In the genomic region with DNA sequence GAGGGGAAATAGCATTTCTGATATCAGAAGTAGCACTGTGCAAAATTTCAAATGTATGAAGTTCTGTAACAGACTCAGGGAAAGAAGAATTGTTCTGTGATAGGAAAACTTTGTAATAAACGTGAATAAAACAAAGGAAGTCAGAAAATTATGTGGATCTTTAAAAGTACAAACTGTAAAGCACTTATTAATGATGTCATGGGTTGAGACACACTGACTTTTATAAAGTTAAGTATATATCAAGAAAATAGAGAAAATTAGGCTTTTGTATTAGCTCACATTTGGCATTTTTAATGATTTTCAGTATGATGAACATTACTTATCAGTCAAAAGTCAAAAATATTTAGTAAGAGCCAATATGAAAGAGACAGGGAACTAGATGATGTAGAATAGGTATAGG, we compare ENCODE assay signal across 28 cellular contexts.
"Had no signal": no experiment of that assay in that cellular context is flagged by ENCODE, and none has a peak within 500 bp of the region (broad histone marks: within the 10 kb centered on the region; RNA-seq: fewer than 3 reads in every experiment).

No MANE protein-coding gene starts in this region.

- H3K27ac ChIP-seq: colonic mucosa, coronary artery, dorsolateral prefrontal cortex, epithelial cell of prostate, esophagus muscularis mucosa, esophagus squamous epithelium, foreskin keratinocyte, gastrocnemius medialis, gastroesophageal sphincter, heart left ventricle, heart right ventricle had no signal

- H3K27me3 ChIP-seq: colonic mucosa, dorsolateral prefrontal cortex, esophagus muscularis mucosa, esophagus squamous epithelium, foreskin keratinocyte, gastrocnemius medialis, gastroesophageal sphincter, heart left ventricle, heart right ventricle had no signal

- H3K4me1 ChIP-seq: colonic mucosa, esophagus squamous epithelium, foreskin keratinocyte, gastrocnemius medialis, gastroesophageal sphincter, heart left ventricle, heart right ventricle had no signal

- H3K9me3 ChIP-seq: colonic mucosa, esophagus muscularis mucosa, gastrocnemius medialis, gastroesophageal sphincter had no signal

- H3K36me3 ChIP-seq: colonic mucosa, esophagus muscularis mucosa, esophagus squamous epithelium, gastrocnemius medialis, gastroesophageal sphincter, heart left ventricle, heart right ventricle had no signal

- FAIRE-seq: colon, endometrium, endothelial cell of umbilical vein, frontal cortex had no signal

- DNase-seq: colonic mucosa; cortex of kidney; dermis blood vessel endothelial cell; dorsolateral prefrontal cortex; effector CD4-positive, alpha-beta T cell; effector CD8-positive, alpha-beta T cell; effector memory CD4-positive, alpha-beta T cell; effector memory CD8-positive, alpha-beta T cell; endodermal cell; erythroblast; esophagus squamous epithelium; foreskin fibroblast; foreskin keratinocyte; foreskin melanocyte; gastrocnemius medialis; glutamatergic neuron; head of caudate nucleus; heart left ventricle; heart right ventricle had no signal

- H3K4me3 ChIP-seq: colonic mucosa, coronary artery, dorsolateral prefrontal cortex, esophagus muscularis mucosa, esophagus squamous epithelium, gastrocnemius medialis, gastroesophageal sphincter, heart left ventricle, heart right ventricle had no signal

- ATAC-seq: effector memory CD8-positive, alpha-beta T cell; esophagus mucosa; foreskin keratinocyte; gastrocnemius medialis; gastroesophageal sphincter; heart left ventricle; heart right ventricle had no signal
